11 cellular contexts compared by ENCODE assay signal in genomic region chrX:66200855-66201795, GRCh38. TPM values are rescaled to one million over a fixed set of nuclear protein-coding genes. Genes with fewer than 3 reads are reported as not detected.
DNase-seq lines count a peak whose midpoint lies in the region; ATAC-seq and TF ChIP-seq lines count a peak whose summit lies in the region.
"Had no signal": no experiment of that assay in that cellular context is flagged by ENCODE, and none has a peak within 500 bp of the region (broad histone marks: within the 10 kb centered on the region; RNA-seq: fewer than 3 reads in every experiment).

No MANE protein-coding gene starts in this region.

- CTCF ChIA-PET in HEK293 (lab: Yijun Ruan, JAX): interaction anchor here (0.5 to 3.1 kb wide), 10 partner anchors 21 to 1354 kb away, joined by 3 to 14 read pairs (median 4); no protein-coding TSS in a partner anchor
- CTCF ChIA-PET in activated naive CD4-positive, alpha-beta T cell treated with anti-CD3 and anti-CD28 coated beads for 36 hours (lab: Charles Lee): interaction anchor here (0.7 to 3.1 kb wide), 8 partner anchors 16 to 531 kb away, joined by 3 to 16 read pairs (median 5); no protein-coding TSS in a partner anchor

- no peak overlapping the region for H3K4me2 ChIP-seq in DOHH2 (ENCODE audit: low read length)

- H3K36me3 Mint-ChIP-seq in activated T-helper 17 cell treated with anti-CD3 and anti-CD28 coated beads, Interleukin-2, amount 50 U/mL, for 72 hours (ENCODE audit: low read depth): no peaks in the 10 kb centered on the region
- no peaks in the 10 kb centered on the region for H3K36me3 Mint-ChIP-seq in activated naive CD4-positive, alpha-beta T cell treated with anti-CD3 and anti-CD28 coated beads for 36 hours (ENCODE audit: low read depth)
- H3K36me3 Mint-ChIP-seq: naive B cell had no signal

- no peaks in the 10 kb centered on the region for H3K9me2 ChIP-seq in DOHH2 (replicated peaks; ENCODE audit: control insufficient read depth, low read length)

- H3K4me1 ChIP-seq in DOHH2 (ENCODE audit: control insufficient read depth, low read length) (no peaks in the 10 kb centered on the region), HEK293 (ENCODE audit: control insufficient read depth, insufficient read depth, low read length) (no peaks in the 10 kb centered on the region), vagina (no peaks in the 10 kb centered on the region)
- H3K4me1 ChIP-seq: testis had no signal

- peak overlapping the region; percentile 52 for H3K4me3 Mint-ChIP-seq in activated T-helper 17 cell treated with anti-CD3 and anti-CD28 coated beads, Interleukin-2, amount 50 U/mL, for 72 hours
- no peak overlapping the region for H3K4me3 Mint-ChIP-seq in activated naive CD4-positive, alpha-beta T cell treated with anti-CD3 and anti-CD28 coated beads for 36 hours

- TF ChIP-seq CTCF in DOHH2 (IDR thresholded peaks at IDR 0.05; ENCODE audit: low read depth, low read length, poor library complexity, severe bottlenecking) (peak; percentile 39), HEK293 (tag by site-specific recombination; IDR thresholded peaks at IDR 0.05) (peak; percentile 49), vagina (IDR thresholded peaks at IDR 0.05) (peak in 1 of 3 experiments; percentile 17)

- no peaks in the 10 kb centered on the region for H3F3A ChIP-seq in DOHH2 (ENCODE audit: control insufficient read depth, insufficient read depth)

- H4K20me1 ChIP-seq in DOHH2 (ENCODE audit: control insufficient read depth, insufficient read depth, low read depth, low read length): no peaks in the 10 kb centered on the region

- H3K4me3 ChIP-seq in DOHH2 (ENCODE audit: low read length) (no peak overlapping the region), HEK293 (ENCODE audit: low read depth, low read length) (no peak overlapping the region), vagina (no peak overlapping the region)
- H3K4me3 ChIP-seq: testis had no signal

- no peak overlapping the region for H3K27ac ChIP-seq in DOHH2 (ENCODE audit: low read depth, low read length)
- no peak overlapping the region for H3K27ac ChIP-seq in HEK293 (ENCODE audit: extremely low read depth, low read depth, low read length)
- no peak overlapping the region for H3K27ac ChIP-seq in vagina
- H3K27ac ChIP-seq: testis had no signal

- H3K4me1 Mint-ChIP-seq in activated T-helper 17 cell treated with anti-CD3 and anti-CD28 coated beads, Interleukin-2, amount 50 U/mL, for 72 hours: peaks cover 17% of the 10 kb centered on the region
- H3K4me1 Mint-ChIP-seq in activated naive CD4-positive, alpha-beta T cell treated with anti-CD3 and anti-CD28 coated beads for 36 hours (ENCODE audit: low read depth): peaks cover 28% of the 10 kb centered on the region

- no peak for ATAC-seq in activated T-helper 17 cell treated with anti-CD3 and anti-CD28 coated beads, Interleukin-2, amount 50 U/mL, for 72 hours (replicated peaks)

- POLR2A ChIA-PET in HEK293 (lab: Yijun Ruan, JAX): no interaction called here

- peak; percentile 29 for DNase-seq in midbrain (lab: John Stamatoyannopoulos, UW)
- no peak for DNase-seq in activated naive CD4-positive, alpha-beta T cell treated with anti-CD3 and anti-CD28 coated beads for 36 hours
- no peak for DNase-seq in NCI-H1436 (lab: John Stamatoyannopoulos, UW)
- no peak for DNase-seq in NCI-H2171 (lab: John Stamatoyannopoulos, UW)
- DNase-seq in vagina (ENCODE audit: extremely low spot score in 2 of 2): no peak
- DNase-seq: naive B cell, NCI-H2171 treated with DMSO at 0.1 percent for 48 hours, testis had no signal

- H3K27ac Mint-ChIP-seq in activated T-helper 17 cell treated with anti-CD3 and anti-CD28 coated beads, Interleukin-2, amount 50 U/mL, for 72 hours: peak overlapping the region; percentile 59
- no peak overlapping the region for H3K27ac Mint-ChIP-seq in activated naive CD4-positive, alpha-beta T cell treated with anti-CD3 and anti-CD28 coated beads for 36 hours

- H3K27me3 ChIP-seq in DOHH2 (ENCODE audit: control insufficient read depth, low read length) (no peaks in the 10 kb centered on the region), vagina (no peaks in the 10 kb centered on the region)
- H3K27me3 ChIP-seq: testis had no signal

- intact Hi-C loops in activated naive CD4-positive, alpha-beta T cell treated with anti-CD3 and anti-CD28 coated beads for 36 hours (cut with micrococcal nuclease): loop anchor here (1.0 to 5.0 kb wide), 5 partner anchors 89 to 619 kb away; no protein-coding TSS in a partner anchor
- intact Hi-C loops in vagina (cut with DNase I): no loop called here

- no peaks in the 10 kb centered on the region for H3K36me3 ChIP-seq in DOHH2 (ENCODE audit: control insufficient read depth, low read length)
- H3K36me3 ChIP-seq in HEK293 (ENCODE audit: control insufficient read depth in 2 of 2, insufficient read depth in 1 of 2, low read length in 2 of 2): no peaks in the 10 kb centered on the region
- H3K36me3 ChIP-seq in vagina: no peaks in the 10 kb centered on the region

- H3K27me3 Mint-ChIP-seq in activated T-helper 17 cell treated with anti-CD3 and anti-CD28 coated beads, Interleukin-2, amount 50 U/mL, for 72 hours: no peaks in the 10 kb centered on the region
- no peaks in the 10 kb centered on the region for H3K27me3 Mint-ChIP-seq in activated naive CD4-positive, alpha-beta T cell treated with anti-CD3 and anti-CD28 coated beads for 36 hours (ENCODE audit: low read depth)

- H3K9me3 ChIP-seq in DOHH2 (ENCODE audit: control insufficient read depth, insufficient read depth, low read length): no peaks in the 10 kb centered on the region
- H3K9me3 ChIP-seq in HEK293 (ENCODE audit: control insufficient read depth, insufficient read depth, low read depth, low read length): no peaks in the 10 kb centered on the region
- no peaks in the 10 kb centered on the region for H3K9me3 ChIP-seq in vagina
- H3K9me3 ChIP-seq: testis had no signal

- TF ChIP-seq POLR2A in vagina (IDR thresholded peaks at IDR 0.05): no peak

- no peaks in the 10 kb centered on the region for H3K9me3 Mint-ChIP-seq in activated T-helper 17 cell treated with anti-CD3 and anti-CD28 coated beads, Interleukin-2, amount 50 U/mL, for 72 hours
- no peaks in the 10 kb centered on the region for H3K9me3 Mint-ChIP-seq in activated naive CD4-positive, alpha-beta T cell treated with anti-CD3 and anti-CD28 coated beads for 36 hours

- no peaks in the 10 kb centered on the region for H3K79me2 ChIP-seq in DOHH2 (ENCODE audit: control insufficient read depth, low read length)

TF ChIP-seq in HEK293, 187 proteins besides CTCF, POLR2A, EP300 and RAD21:
- TF ChIP-seq GLI2 (tag by site-specific recombination; IDR thresholded peaks at IDR 0.05; ENCODE audit: borderline replicate concordance, low read depth): no peak
- TF ChIP-seq ZNF654 (tag by site-specific recombination; IDR thresholded peaks at IDR 0.05; ENCODE audit: low read depth): peak; percentile 25
TF ChIP-seq in HEK293: peak in this region for 1.

RNA-seq across cellular contexts. Expression of gene HEPH, which starts 37.1 kb away (rescaled TPM):
- total RNA-seq in activated T-helper 17 cell treated with anti-CD3 and anti-CD28 coated beads, Interleukin-2, amount 50 U/mL, for 72 hours: not detected
- not detected for total RNA-seq in activated naive CD4-positive, alpha-beta T cell treated with anti-CD3 and anti-CD28 coated beads for 36 hours
- total RNA-seq in vagina: 8.6 TPM
